Comparison of ENCODE assay signal across 13 cellular contexts in genomic region chr16:19382887-19383816, GRCh38. TPM values are rescaled to one million over a fixed set of nuclear protein-coding genes. Genes with fewer than 3 reads are reported as not detected.
DNase-seq lines count a peak whose midpoint lies in the region; ATAC-seq, FAIRE-seq and TF ChIP-seq lines count a peak whose summit lies in the region.
"Had no signal": no experiment of that assay in that cellular context is flagged by ENCODE, and none has a peak within 500 bp of the region (broad histone marks: within the 10 kb centered on the region; RNA-seq: fewer than 3 reads in every experiment).

No MANE protein-coding gene starts in this region.

- no peak for TF ChIP-seq POLR2A in GM12878 (IDR thresholded peaks at IDR 0.05; ENCODE audit: low read depth, low read length)

- no peak for TF ChIP-seq CTCF in activated CD8-positive, alpha-beta T cell treated with anti-CD3 and anti-CD28 coated beads for 36 hours (IDR thresholded peaks at IDR 0.05)
- TF ChIP-seq CTCF in GM12878 (IDR thresholded peaks at IDR 0.05 in 2 of 3, conservative IDR thresholded peaks at IDR 0.05 in 1 of 3; ENCODE audit: control insufficient read depth in 2 of 3, extremely low read depth in 1 of 3, insufficient read depth in 1 of 3, low read depth in 3 of 3, low read length in 3 of 3) = no peak
- TF ChIP-seq CTCF in type B pancreatic cell (conservative IDR thresholded peaks at IDR 0.05) = no peak

- POLR2A ChIA-PET in activated CD8-positive, alpha-beta T cell treated with anti-CD3 and anti-CD28 coated beads, Interleukin-2, amount 10 ng/mL, durations not matched to agents 7 days and 5 days (lab: Charles Lee) = no interaction called here
- POLR2A ChIA-PET in activated CD8-positive, alpha-beta T cell treated with anti-CD3 and anti-CD28 coated beads for 36 hours (lab: Charles Lee) = no interaction called here
- POLR2A ChIA-PET in GM12878 (lab: Charles Lee) = no interaction called here

- H3K4me1 Mint-ChIP-seq in activated CD8-positive, alpha-beta T cell treated with anti-CD3 and anti-CD28 coated beads, Interleukin-2, amount 10 ng/mL, durations not matched to agents 7 days and 5 days (ENCODE audit: low read depth) = peaks cover 43% of the 10 kb centered on the region
- H3K4me1 Mint-ChIP-seq in activated CD8-positive, alpha-beta T cell treated with anti-CD3 and anti-CD28 coated beads for 36 hours (ENCODE audit: low read depth) = peaks cover 2% of the 10 kb centered on the region
- H3K4me1 Mint-ChIP-seq in type B pancreatic cell (ENCODE audit: unreplicated experiment) = peaks cover 3% of the 10 kb centered on the region
- H3K4me1 Mint-ChIP-seq: neural crest cell had no signal

- H3K27ac ChIP-seq in GM12878 (ENCODE audit: control insufficient read depth, insufficient read depth) = no peak overlapping the region
- H3K27ac ChIP-seq: brain microvascular endothelial cell, esophagus muscularis mucosa had no signal

- no peak overlapping the region for H3K4me2 ChIP-seq in GM12878 (ENCODE audit: control insufficient read depth, insufficient read depth)

- WGBS in GM12878 (ENCODE audit: insufficient coverage, insufficient replicate concordance, low lambda C conversion rate, missing lambda C conversion rate) = 40% methylated on average over 15 of the region's 20 CpGs

- no peaks in the 10 kb centered on the region for H3K36me3 Mint-ChIP-seq in activated CD8-positive, alpha-beta T cell treated with anti-CD3 and anti-CD28 coated beads, Interleukin-2, amount 10 ng/mL, durations not matched to agents 7 days and 5 days (ENCODE audit: low read depth)
- no peaks in the 10 kb centered on the region for H3K36me3 Mint-ChIP-seq in activated CD8-positive, alpha-beta T cell treated with anti-CD3 and anti-CD28 coated beads for 36 hours (ENCODE audit: low read depth)
- no peaks in the 10 kb centered on the region for H3K36me3 Mint-ChIP-seq in type B pancreatic cell
- H3K36me3 Mint-ChIP-seq: T-cell had no signal

- peak; percentile 51 for ATAC-seq in activated CD8-positive, alpha-beta T cell treated with anti-CD3 and anti-CD28 coated beads, Interleukin-2, amount 10 ng/mL, durations not matched to agents 7 days and 5 days
- ATAC-seq in activated CD8-positive, alpha-beta T cell treated with anti-CD3 and anti-CD28 coated beads for 36 hours = no peak
- ATAC-seq in GM12878 (no peak), HG03280 (IDR thresholded peaks at IDR 0.05; ENCODE audit: unreplicated experiment) (no peak)
- ATAC-seq: T-cell had no signal

- DNase-seq in activated CD8-positive, alpha-beta T cell treated with anti-CD3 and anti-CD28 coated beads, Interleukin-2, amount 10 ng/mL, durations not matched to agents 7 days and 5 days = peak; percentile 26
- no peak for DNase-seq in activated CD8-positive, alpha-beta T cell treated with anti-CD3 and anti-CD28 coated beads for 36 hours
- DNase-seq in NCI-H2196 treated with DMSO at 0.1 percent for 48 hours (lab: John Stamatoyannopoulos, UW; ENCODE audit: unreplicated experiment) = peak; percentile 64
- no peak for DNase-seq in GM12878 (ENCODE audit: low read depth, low spot score)
- no peak for DNase-seq in type B pancreatic cell (ENCODE audit: extremely low spot score, unreplicated experiment)
- DNase-seq in HuH-7.5 (ENCODE audit: low spot score) = no peak
- DNase-seq in NCI-H2171 treated with DMSO at 0.1 percent for 48 hours (lab: John Stamatoyannopoulos, UW) = no peak
- DNase-seq: brain microvascular endothelial cell, HCEC 1CT, T-cell had no signal

- intact Hi-C loops in activated CD8-positive, alpha-beta T cell treated with anti-CD3 and anti-CD28 coated beads for 36 hours (cut with micrococcal nuclease) = no loop called here
- intact Hi-C loops in GM12878 (cut with micrococcal nuclease; ENCODE audit: unreplicated experiment) = no loop called here

- peaks cover 29% of the 10 kb centered on the region for H3K27me3 Mint-ChIP-seq in activated CD8-positive, alpha-beta T cell treated with anti-CD3 and anti-CD28 coated beads, Interleukin-2, amount 10 ng/mL, durations not matched to agents 7 days and 5 days (ENCODE audit: low read depth)
- H3K27me3 Mint-ChIP-seq in activated CD8-positive, alpha-beta T cell treated with anti-CD3 and anti-CD28 coated beads for 36 hours = peaks cover 10% of the 10 kb centered on the region
- peaks cover 4% of the 10 kb centered on the region for H3K27me3 Mint-ChIP-seq in type B pancreatic cell

- H4K20me1 ChIP-seq in GM12878 (ENCODE audit: control insufficient read depth, insufficient read depth) = no peaks in the 10 kb centered on the region

- peaks cover 3% of the 10 kb centered on the region; the same call in 1 of the 2 replicates for H3K4me1 ChIP-seq in GM12878 (ENCODE audit: control insufficient read depth, insufficient read depth, low read length)

- no peak overlapping the region for H3K9ac ChIP-seq in GM12878 (ENCODE audit: control insufficient read depth, insufficient read depth, low read length)

- no TSS peak for BruUV-seq in GM12878 (replicated peaks; lab: Mats Ljungman, UMichigan)

- H3K79me2 ChIP-seq in GM12878 (ENCODE audit: control insufficient read depth, insufficient read depth, low read length) = no peaks in the 10 kb centered on the region

- H3K9me3 Mint-ChIP-seq in activated CD8-positive, alpha-beta T cell treated with anti-CD3 and anti-CD28 coated beads, Interleukin-2, amount 10 ng/mL, durations not matched to agents 7 days and 5 days (ENCODE audit: insufficient read depth) = no peaks in the 10 kb centered on the region
- no peaks in the 10 kb centered on the region for H3K9me3 Mint-ChIP-seq in activated CD8-positive, alpha-beta T cell treated with anti-CD3 and anti-CD28 coated beads for 36 hours
- no peaks in the 10 kb centered on the region for H3K9me3 Mint-ChIP-seq in type B pancreatic cell
- H3K9me3 Mint-ChIP-seq: neural crest cell, T-cell had no signal

- no peak for FAIRE-seq in GM12878 (lab: Jason Lieb, UNC)

- no peaks in the 10 kb centered on the region for H3K9me3 ChIP-seq in GM12878 (replicated peaks; ENCODE audit: control insufficient read depth, insufficient read depth, low read length)

- no peak overlapping the region for H3K27ac Mint-ChIP-seq in activated CD8-positive, alpha-beta T cell treated with anti-CD3 and anti-CD28 coated beads, Interleukin-2, amount 10 ng/mL, durations not matched to agents 7 days and 5 days
- H3K27ac Mint-ChIP-seq in activated CD8-positive, alpha-beta T cell treated with anti-CD3 and anti-CD28 coated beads for 36 hours = no peak overlapping the region
- H3K27ac Mint-ChIP-seq in type B pancreatic cell = peak overlapping the region; percentile 25

- H3K27me3 ChIP-seq in GM12878 (replicated peaks in 1 of 2; ENCODE audit: control insufficient read depth in 2 of 2, insufficient read depth in 2 of 2, low read length in 1 of 2) = no peaks in the 10 kb centered on the region; a peak in 1 of 4 replicates
- H3K27me3 ChIP-seq: brain microvascular endothelial cell had no signal

- SMC1A ChIA-PET in GM12878 (lab: Charles Lee; ENCODE audit: uncharacterized antibody, unreplicated experiment) = interaction anchor here (1.2 kb wide), 1 partner anchor 120 kb away, joined by 4 read pairs; no protein-coding TSS in a partner anchor

- RAD21 ChIA-PET in GM12878 (lab: Charles Lee; ENCODE audit: unreplicated experiment) = no interaction called here

- no peak for TF ChIP-seq RAD21 in GM12878 (IDR thresholded peaks at IDR 0.05; ENCODE audit: insufficient read depth, low read depth, low read length)

- no peaks in the 10 kb centered on the region for H3K36me3 ChIP-seq in GM12878 (ENCODE audit: control insufficient read depth in 2 of 2, insufficient read depth in 2 of 2, low read length in 1 of 2)
- H3K36me3 ChIP-seq: brain microvascular endothelial cell, esophagus muscularis mucosa had no signal

- no peak overlapping the region for H3K4me3 ChIP-seq in GM12878
- H3K4me3 ChIP-seq: esophagus muscularis mucosa had no signal

- H2AFZ ChIP-seq in GM12878 (ENCODE audit: control insufficient read depth, low read depth, low read length) = no peak overlapping the region

- no peak for TF ChIP-seq EP300 in GM12878 (IDR thresholded peaks at IDR 0.05; ENCODE audit: borderline replicate concordance in 1 of 2, control insufficient read depth in 1 of 2, low read depth in 2 of 2, low read length in 2 of 2)

- in situ Hi-C loops in GM12878 (cut with MboI) = no loop called here

- CTCF ChIA-PET in activated CD8-positive, alpha-beta T cell treated with anti-CD3 and anti-CD28 coated beads, Interleukin-2, amount 10 ng/mL, durations not matched to agents 7 days and 5 days (lab: Charles Lee) = interaction anchor here (2.5 kb wide), 1 partner anchor 120 kb away, joined by 7 read pairs; no protein-coding TSS in a partner anchor
- CTCF ChIA-PET in activated CD8-positive, alpha-beta T cell treated with anti-CD3 and anti-CD28 coated beads for 36 hours (lab: Charles Lee) = interaction anchor here (1.6 kb wide), 1 partner anchor 10 kb away, joined by 3 read pairs; no protein-coding TSS in a partner anchor
- CTCF ChIA-PET in GM12878 (lab: Yijun Ruan, JAX) = interaction anchor here (0.6 to 1.5 kb wide), 4 partner anchors 119 to 358 kb away, joined by 3 to 4 read pairs (median 4); no protein-coding TSS in a partner anchor

- H3K4me3 Mint-ChIP-seq in activated CD8-positive, alpha-beta T cell treated with anti-CD3 and anti-CD28 coated beads, Interleukin-2, amount 10 ng/mL, durations not matched to agents 7 days and 5 days = peak overlapping the region; percentile 15
- H3K4me3 Mint-ChIP-seq in activated CD8-positive, alpha-beta T cell treated with anti-CD3 and anti-CD28 coated beads for 36 hours = no peak overlapping the region
- H3K4me3 Mint-ChIP-seq in type B pancreatic cell = no peak overlapping the region
- H3K4me3 Mint-ChIP-seq: neural crest cell, T-cell had no signal

RNA-seq across cellular contexts. Expression of gene TMC5, which starts 34.5 kb away (rescaled TPM):
- not detected for total RNA-seq in activated CD8-positive, alpha-beta T cell treated with anti-CD3 and anti-CD28 coated beads, Interleukin-2, amount 10 ng/mL, durations not matched to agents 7 days and 5 days
- not detected for total RNA-seq in activated CD8-positive, alpha-beta T cell treated with anti-CD3 and anti-CD28 coated beads for 36 hours
- 0.06 TPM in 1 of 2 replicates, not detected in the other for total RNA-seq in GM12878 (2013; cell fraction: nucleolus; rRNA removed)
- total RNA-seq in GM12878 (2014; rRNA removed) (0.27 TPM in 1 of 2 replicates, not detected in the other), GM12878 (2014; rRNA removed; fragmentation: Illumina TruSeq; extraction: Trizol) (not detected in 2 replicates), GM12878 (2021) (0.19 TPM in 1 of 2 replicates, not detected in the other), type B pancreatic cell (ENCODE audit: low replicate concordance) (9.1 and 22.1 TPM in 2 replicates)
- not detected for polyA plus RNA-seq in GM12878 (2011; ENCODE audit: low read depth)
- polyA plus RNA-seq in GM12878 (2011; rRNA removed) (0.01 TPM in 1 of 2 replicates, not detected in the other), GM12878 (2014; fragmentation: Illumina TruSeq; extraction: Trizol) (0.04 TPM in 1 of 2 replicates, not detected in the other), GM12878 (2014; fragmentation: Nextera tagmentation; extraction: Ambion mirVana) (under 1 TPM; 0.07 to 0.08 TPM), GM12878 (2014; rRNA removed) (not detected in 2 replicates), GM12878 (2016; fragmentation: Nextera tagmentation; extraction: Ambion mirVana) (under 1 TPM in 1 of 2 experiments, not detected in 1; 0.10 TPM)
- polyA plus RNA-seq in GM12878 (2011; cell fraction: cytosol; rRNA removed) = not detected in 2 replicates
- not detected in 2 replicates for polyA plus RNA-seq in GM12878 (2011; cell fraction: nucleus; rRNA removed)
- not detected in 2 replicates for polyA plus RNA-seq in GM12878 (2012)
- not detected in 2 replicates for polyA minus RNA-seq in GM12878 (2011; rRNA and poly(A)+ RNA removed)
- polyA minus RNA-seq in GM12878 (2011; cell fraction: cytosol; rRNA and poly(A)+ RNA removed) = not detected in 2 replicates
- polyA minus RNA-seq in GM12878 (2011; cell fraction: nucleus; rRNA and poly(A)+ RNA removed) = not detected in 2 replicates
- total RNA-seq: neural crest cell had no signal

Comparison
In these comparisons a context has a peak if more than half of its experiments do, and no peak if none do; other contexts are left out.
1. DNase-seq: peak in activated CD8-positive, alpha-beta T cell treated with anti-CD3 and anti-CD28 coated beads, Interleukin-2, amount 10 ng/mL, durations not matched to agents 7 days and 5 days (single experiment) and NCI-H2196 treated with DMSO at 0.1 percent for 48 hours (single experiment); none in activated CD8-positive, alpha-beta T cell treated with anti-CD3 and anti-CD28 coated beads for 36 hours (single experiment), GM12878 (single experiment), type B pancreatic cell (single experiment), HuH-7.5 (single experiment) and NCI-H2171 treated with DMSO at 0.1 percent for 48 hours (single experiment).